Comparison of ENCODE assay signal across 31 cellular contexts in the genomic region with DNA sequence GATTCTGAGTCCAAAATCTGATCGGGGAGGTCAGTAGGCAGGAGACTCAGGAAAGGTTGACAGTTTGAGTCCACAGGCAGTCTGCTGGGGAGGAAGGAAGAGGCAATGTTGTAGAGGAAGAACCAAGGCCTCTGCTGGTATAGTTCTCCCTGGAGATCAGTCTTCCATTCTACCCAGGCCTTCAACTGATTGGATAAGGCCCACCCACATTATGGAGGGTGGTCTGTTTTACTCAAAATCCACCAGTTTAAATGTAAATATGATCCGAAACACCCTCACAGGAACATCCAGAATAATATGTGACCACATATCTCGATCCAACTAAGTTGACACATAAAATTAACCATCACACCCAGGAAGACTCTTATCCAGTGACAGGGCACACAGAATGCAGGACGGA.
A peak's percentile ranks its signal among the peaks of the same experiment; 100 is the strongest.
DNase-seq lines count a peak whose midpoint lies in the region; ATAC-seq, FAIRE-seq and TF ChIP-seq lines count a peak whose summit lies in the region.
"Had no signal": no experiment of that assay in that cellular context is flagged by ENCODE, and none has a peak within 500 bp of the region (broad histone marks: within the 10 kb centered on the region; RNA-seq: fewer than 3 reads in every experiment).

No MANE protein-coding gene starts in this region.

- 0% methylated on average over 4 of the region's 4 CpGs for WGBS in K562 (ENCODE audit: insufficient coverage, low coverage, missing lambda C conversion rate)

- DNase-seq in K562 (ENCODE audit: extremely low read depth in 1 of 4, low spot score in 3 of 4) (no peak), left ventricle myocardium superior (no peak), ACHN (no peak)
- DNase-seq: 8988T; AML-193; BE2C; C1 segment of cervical spinal cord; Caco-2; Calu3; CD4-positive, alpha-beta memory T cell; CD4-positive, alpha-beta T cell; CD4-positive, CD25-positive, alpha-beta regulatory T cell; CD8-positive, alpha-beta memory T cell; CD8-positive, alpha-beta T cell; COR-L47; DMS 273 treated with DMSO at 0.1 percent for 48 hours; DMS153; DMS53; DMS79; DMS79 treated with DMSO at 0.1 percent for 48 hours; DND-41; EL had no signal

- peaks cover 37% of the 10 kb centered on the region for H3K4me1 ChIP-seq in BLaER1
- no peaks in the 10 kb centered on the region for H3K4me1 ChIP-seq in HEK293 (ENCODE audit: control insufficient read depth, insufficient read depth, low read length)
- no peaks in the 10 kb centered on the region for H3K4me1 ChIP-seq in K562 (replicated peaks in 1 of 2; ENCODE audit: control insufficient read depth in 2 of 2, insufficient read depth in 2 of 2, low read length in 2 of 2)
- H3K4me1 ChIP-seq: BE2C had no signal

- intact Hi-C loops in K562 (cut with micrococcal nuclease) (no loop called here), left ventricle myocardium superior (cut with micrococcal nuclease) (no loop called here)

- in situ Hi-C loops in K562 (cut with MboI) = no loop called here
- in situ Hi-C loops in ACHN (cut with HindIII; ENCODE audit: low pct_ligation_motif_present, low pct_unique_long_range_greater_than_20kb, low sequenced_read_pairs) = no loop called here

- no TSS peak for BruUV-seq in K562 (replicated peaks; lab: Mats Ljungman, UMichigan)

- TF ChIP-seq EP300 in K562 (IDR thresholded peaks at IDR 0.05; ENCODE audit: low read length) = no peak

- H3K9ac ChIP-seq in BLaER1 (no peak overlapping the region), K562 (ENCODE audit: insufficient read depth in 1 of 2, low read depth in 2 of 2, low read length in 2 of 2) (no peak overlapping the region)
- H3K9ac ChIP-seq: BLaER1 treated with 17β-estradiol and CSF1 and Interleukin-3, amounts not matched to agents 10 nM and 100 nM had no signal

- H3K9me1 ChIP-seq in K562 (ENCODE audit: control insufficient read depth, insufficient read depth, low read length) = no peaks in the 10 kb centered on the region

- H3K27me3 ChIP-seq in BLaER1 = no peaks in the 10 kb centered on the region
- H3K27me3 ChIP-seq in K562 (ENCODE audit: control insufficient read depth in 2 of 2, insufficient read depth in 2 of 2, low read length in 2 of 2) = no peaks in the 10 kb centered on the region
- H3K27me3 ChIP-seq: BE2C; BLaER1 treated with 17β-estradiol and CSF1 and Interleukin-3, amounts not matched to agents 10 nM and 100 nM had no signal

- TF ChIP-seq POLR2A in K562 (conservative IDR thresholded peaks at IDR 0.05) = no peak

- ATAC-seq in K562 (no peak), left ventricle myocardium superior (no peak), HG02840 (IDR thresholded peaks at IDR 0.05; ENCODE audit: low FRiP score, unreplicated experiment) (no peak)
- ATAC-seq: A549; CD8-positive, alpha-beta T cell had no signal

- H2AFZ ChIP-seq in K562 (ENCODE audit: low read depth, low read length) = no peak overlapping the region

- no peaks in the 10 kb centered on the region for H3K79me2 ChIP-seq in K562 (ENCODE audit: control insufficient read depth, insufficient read depth, low read length)

- H3K36me3 ChIP-seq in BLaER1 (no peaks in the 10 kb centered on the region), HEK293 (ENCODE audit: control insufficient read depth in 2 of 2, insufficient read depth in 1 of 2, low read length in 2 of 2) (no peaks in the 10 kb centered on the region), K562 (ENCODE audit: control insufficient read depth, insufficient read depth, low read length) (no peaks in the 10 kb centered on the region)
- H3K36me3 ChIP-seq: BE2C; BLaER1 treated with 17β-estradiol and CSF1 and Interleukin-3, amounts not matched to agents 10 nM and 100 nM had no signal

- H3K27ac ChIP-seq in BLaER1 (no peak overlapping the region), HEK293 (ENCODE audit: extremely low read depth, low read depth, low read length) (no peak overlapping the region), K562 (ENCODE audit: extremely low read depth, low read depth, low read length) (no peak overlapping the region)
- H3K27ac ChIP-seq: 22Rv1; A549; BLaER1 treated with 17β-estradiol and CSF1 and Interleukin-3, amounts not matched to agents 10 nM and 100 nM; C4-2B had no signal

- TF ChIP-seq CTCF in HEK293 (tag by site-specific recombination; IDR thresholded peaks at IDR 0.05) = no peak
- no peak for TF ChIP-seq CTCF in K562 (IDR thresholded peaks at IDR 0.05 in 2 of 3, conservative IDR thresholded peaks at IDR 0.05 in 1 of 3; ENCODE audit: insufficient read depth in 2 of 3, low read depth in 1 of 3, low read length in 3 of 3)

- H3K9me3 ChIP-seq in BLaER1 (no peaks in the 10 kb centered on the region), HEK293 (ENCODE audit: control insufficient read depth, insufficient read depth, low read depth, low read length) (no peaks in the 10 kb centered on the region), K562 (replicated peaks; ENCODE audit: control insufficient read depth, insufficient read depth, low read depth, low read length) (no peaks in the 10 kb centered on the region)
- H3K9me3 ChIP-seq: A549, BE2C had no signal

- H3K4me3 ChIP-seq in BLaER1 = no peak overlapping the region
- H3K4me3 ChIP-seq in HEK293 (ENCODE audit: low read depth, low read length) = no peak overlapping the region
- H3K4me3 ChIP-seq in K562 = no peak overlapping the region
- H3K4me3 ChIP-seq: A549; BLaER1 treated with 17β-estradiol and CSF1 and Interleukin-3, amounts not matched to agents 10 nM and 100 nM had no signal

- H4K20me1 ChIP-seq in BLaER1 (no peaks in the 10 kb centered on the region), K562 (replicated peaks; ENCODE audit: control insufficient read depth, insufficient read depth, low read length) (no peaks in the 10 kb centered on the region)
- H4K20me1 ChIP-seq: BLaER1 treated with 17β-estradiol and CSF1 and Interleukin-3, amounts not matched to agents 10 nM and 100 nM had no signal

- FAIRE-seq in K562 (lab: Jason Lieb, UNC) = no peak
- FAIRE-seq: A204.1, A549, D721Med had no signal

- TF ChIP-seq RAD21 in K562 (CRISPR knock-in tag; conservative IDR thresholded peaks at IDR 0.05 in 1 of 2, IDR thresholded peaks at IDR 0.05 in 1 of 2) = no peak

- CTCF ChIA-PET in HEK293 (lab: Yijun Ruan, JAX) (no interaction called here), K562 (lab: Yijun Ruan, JAX; ENCODE audit: low intra/inter-chr PET ratio) (no interaction called here)

- POLR2A ChIA-PET in HEK293 (lab: Yijun Ruan, JAX) = no interaction called here
- POLR2A ChIA-PET in K562 (lab: Yijun Ruan, JAX) = interaction anchor here (0.6 kb wide), 1 partner anchor 747 kb away, joined by 3 read pairs; no protein-coding TSS in a partner anchor

- H3K4me2 ChIP-seq in BLaER1 (peak overlapping the region; percentile 12; the same call in 1 of the 2 replicates), K562 (ENCODE audit: insufficient read depth, low read length) (no peak overlapping the region)
- H3K4me2 ChIP-seq: A549 had no signal

TF ChIP-seq in HEK293, 187 proteins besides CTCF, POLR2A, EP300 and RAD21:
- TF ChIP-seq ZNF10 (tag by site-specific recombination; IDR thresholded peaks at IDR 0.05) (peak; percentile 97), ZXDB (tag by site-specific recombination; IDR thresholded peaks at IDR 0.05) (no peak)
TF ChIP-seq in HEK293: peak in this region for 1.

TF ChIP-seq in K562, 482 proteins besides CTCF, POLR2A, EP300 and RAD21:
- TF ChIP-seq KLF6 (CRISPR knock-in tag; IDR thresholded peaks at IDR 0.05; ENCODE audit: borderline replicate concordance) = no peak
- no peak for TF ChIP-seq BRD4 (IDR thresholded peaks at IDR 0.05)
- no peak for TF ChIP-seq MEIS2 (IDR thresholded peaks at IDR 0.05; ENCODE audit: partially characterized antibody)
- TF ChIP-seq, protein P1, sequence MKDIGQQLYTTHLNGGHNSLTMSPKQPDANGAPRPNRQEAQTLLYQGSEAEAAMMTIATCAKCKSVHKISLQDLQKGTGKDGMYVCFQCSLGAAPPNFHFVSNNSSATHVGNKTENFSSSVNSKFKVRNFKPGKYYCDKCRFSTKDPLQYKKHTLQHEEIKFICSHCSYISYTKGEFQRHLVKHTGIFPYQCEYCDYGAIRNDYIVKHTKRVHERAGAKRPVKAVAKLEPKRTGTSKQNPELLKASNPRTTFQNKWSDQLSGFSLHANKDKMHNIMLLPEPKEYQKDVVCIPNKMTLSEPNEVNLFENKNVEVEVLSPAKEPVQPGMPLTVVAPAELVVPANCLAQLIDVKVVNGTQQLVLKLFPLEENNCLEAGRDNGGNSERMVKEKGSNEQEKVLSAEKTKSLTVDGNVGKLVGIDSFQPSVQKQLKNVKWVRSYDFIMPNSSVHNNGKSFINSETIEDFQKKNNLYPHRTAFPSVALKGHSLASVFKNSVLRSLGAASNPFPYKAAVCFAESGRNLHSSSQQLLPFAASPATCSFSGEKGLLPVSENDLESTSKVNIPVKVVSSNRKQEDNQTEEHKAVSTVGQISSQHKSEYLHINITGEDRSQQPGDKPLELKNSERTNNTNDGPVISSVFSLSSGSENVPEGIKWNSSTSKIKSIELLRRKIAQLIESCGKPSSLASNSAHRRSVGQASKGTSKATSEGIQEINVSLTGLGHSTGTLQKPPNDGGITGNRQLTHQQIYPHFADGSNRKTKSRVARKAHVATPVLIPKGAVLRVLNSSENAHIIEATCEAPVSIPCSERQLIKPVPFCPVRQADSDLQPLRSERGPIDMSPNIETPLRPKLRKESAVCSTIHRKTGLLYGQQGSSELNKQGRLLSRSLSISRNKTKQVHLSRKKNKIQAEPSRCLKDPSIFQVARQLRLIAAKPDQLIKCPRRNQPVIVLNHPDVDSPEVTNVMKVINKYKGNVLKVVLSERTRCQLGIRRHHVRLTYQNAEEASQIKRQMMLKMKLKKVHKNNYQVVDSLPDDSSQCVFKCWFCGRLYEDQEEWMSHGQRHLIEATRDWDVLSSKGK (CRISPR knock-in tag; IDR thresholded peaks at IDR 0.05) = no peak
- TF ChIP-seq ZNF134 (CRISPR knock-in tag; conservative IDR thresholded peaks at IDR 0.05) = peak; percentile 92
- TF ChIP-seq SRSF9 (IDR thresholded peaks at IDR 0.05; ENCODE audit: borderline replicate concordance, low read depth, low read length) = no peak
- TF ChIP-seq, protein P2, sequence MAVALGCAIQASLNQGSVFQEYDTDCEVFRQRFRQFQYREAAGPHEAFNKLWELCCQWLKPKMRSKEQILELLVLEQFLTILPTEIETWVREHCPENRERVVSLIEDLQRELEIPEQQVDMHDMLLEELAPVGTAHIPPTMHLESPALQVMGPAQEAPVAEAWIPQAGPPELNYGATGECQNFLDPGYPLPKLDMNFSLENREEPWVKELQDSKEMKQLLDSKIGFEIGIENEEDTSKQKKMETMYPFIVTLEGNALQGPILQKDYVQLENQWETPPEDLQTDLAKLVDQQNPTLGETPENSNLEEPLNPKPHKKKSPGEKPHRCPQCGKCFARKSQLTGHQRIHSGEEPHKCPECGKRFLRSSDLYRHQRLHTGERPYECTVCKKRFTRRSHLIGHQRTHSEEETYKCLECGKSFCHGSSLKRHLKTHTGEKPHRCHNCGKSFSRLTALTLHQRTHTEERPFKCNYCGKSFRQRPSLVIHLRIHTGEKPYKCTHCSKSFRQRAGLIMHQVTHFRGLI (CRISPR knock-in tag; IDR thresholded peaks at IDR 0.05) = no peak
- TF ChIP-seq SRSF3 (IDR thresholded peaks at IDR 0.05; ENCODE audit: insufficient read depth, low read length) = no peak
